In genomic region chr16:27967169-27967568, GRCh38 we compare ENCODE assay signal across 32 cellular contexts.
"Had no signal": no experiment of that assay in that cellular context is flagged by ENCODE, and none has a peak within 500 bp of the region (broad histone marks: within the 10 kb centered on the region; RNA-seq: fewer than 3 reads in every experiment).

No MANE protein-coding gene starts in this region.

- H3K9me3 ChIP-seq: ascending aorta, SJSA1 had no signal

- ATAC-seq: activated CD8-positive, alpha-beta T cell treated with anti-CD3 and anti-CD28 coated beads, Interleukin-2, amount 10 ng/mL, durations not matched to agents 7 days and 5 days; PC-3 had no signal

- H3K27ac Mint-ChIP-seq: activated CD4-positive, alpha-beta T cell treated with anti-CD3 and anti-CD28 coated beads, Interleukin-2, amount 10 ng/mL, durations not matched to agents 24 days and 14 days; activated CD8-positive, alpha-beta T cell treated with anti-CD3 and anti-CD28 coated beads, Interleukin-2, amount 10 ng/mL, durations not matched to agents 7 days and 5 days; activated naive CD4-positive, alpha-beta T cell treated with anti-CD3 and anti-CD28 coated beads, Interleukin-2, amount 50 U/mL, for 24 hours; activated naive CD8-positive, alpha-beta T cell treated with anti-CD3 and anti-CD28 coated beads, Interleukin-2, amount 10 ng/mL, durations not matched to agents 7 days and 5 days; activated T-cell treated with anti-CD3 and anti-CD28 coated beads, Interleukin-2, amount 50 U/mL, for 24 hours; activated T-helper 2 cell treated with anti-CD3 and anti-CD28 coated beads, Interferon-gamma antibody, Interleukin-2, Interleukin-4, amounts not matched to agents 10 μg/mL and 5 μg/mL and 100 μg/mL, durations not matched to agents 14 hours and 24 hours and 36 hours had no signal

- H3K9me3 Mint-ChIP-seq: activated CD4-positive, alpha-beta T cell treated with anti-CD3 and anti-CD28 coated beads, Interleukin-2, amount 10 ng/mL, durations not matched to agents 24 days and 14 days; activated naive CD4-positive, alpha-beta T cell treated with anti-CD3 and anti-CD28 coated beads, Interleukin-2, amount 50 U/mL, for 24 hours; activated naive CD8-positive, alpha-beta T cell treated with anti-CD3 and anti-CD28 coated beads, Interleukin-2, amount 10 ng/mL, durations not matched to agents 7 days and 5 days; activated T-cell treated with anti-CD3 and anti-CD28 coated beads, Interleukin-2, amount 50 U/mL, for 24 hours; activated T-helper 2 cell treated with anti-CD3 and anti-CD28 coated beads, Interferon-gamma antibody, Interleukin-2, Interleukin-4, amounts not matched to agents 10 μg/mL and 5 μg/mL and 100 μg/mL, durations not matched to agents 14 hours and 24 hours and 36 hours had no signal

- H3K36me3 ChIP-seq: ascending aorta, breast epithelium, Peyer's patch, SJSA1 had no signal

- H3K27ac ChIP-seq: ascending aorta, breast epithelium, Peyer's patch, SJSA1 had no signal

- H3K36me3 Mint-ChIP-seq: activated naive CD4-positive, alpha-beta T cell treated with anti-CD3 and anti-CD28 coated beads, Interleukin-2, amount 50 U/mL, for 24 hours; activated naive CD8-positive, alpha-beta T cell treated with anti-CD3 and anti-CD28 coated beads, Interleukin-2, amount 10 ng/mL, durations not matched to agents 7 days and 5 days had no signal

- H3K4me1 Mint-ChIP-seq: activated CD4-positive, alpha-beta T cell treated with anti-CD3 and anti-CD28 coated beads, Interleukin-2, amount 10 ng/mL, durations not matched to agents 24 days and 14 days; activated naive CD4-positive, alpha-beta T cell treated with anti-CD3 and anti-CD28 coated beads, Interleukin-2, amount 50 U/mL, for 24 hours; activated naive CD8-positive, alpha-beta T cell treated with anti-CD3 and anti-CD28 coated beads, Interleukin-2, amount 10 ng/mL, durations not matched to agents 7 days and 5 days had no signal

- H3K27me3 ChIP-seq: ascending aorta, Peyer's patch had no signal

- H3K4me3 Mint-ChIP-seq: activated CD4-positive, alpha-beta T cell treated with anti-CD3 and anti-CD28 coated beads, Interleukin-2, amount 10 ng/mL, durations not matched to agents 24 days and 14 days; activated CD8-positive, alpha-beta T cell treated with anti-CD3 and anti-CD28 coated beads, Interleukin-2, amount 10 ng/mL, durations not matched to agents 7 days and 5 days; activated naive CD4-positive, alpha-beta T cell treated with anti-CD3 and anti-CD28 coated beads, Interleukin-2, amount 50 U/mL, for 24 hours; activated naive CD8-positive, alpha-beta T cell treated with anti-CD3 and anti-CD28 coated beads, Interleukin-2, amount 10 ng/mL, durations not matched to agents 7 days and 5 days; activated T-cell treated with anti-CD3 and anti-CD28 coated beads, Interleukin-2, amount 50 U/mL, for 24 hours had no signal

- H3K4me1 ChIP-seq: ascending aorta, breast epithelium, Peyer's patch, SJSA1 had no signal

- H3K4me3 ChIP-seq: ascending aorta, breast epithelium, Peyer's patch, SJSA1 had no signal

- DNase-seq: activated CD4-positive, alpha-beta T cell treated with anti-CD3 and anti-CD28 coated beads, Interleukin-2, amount 10 ng/mL, durations not matched to agents 24 days and 14 days; activated CD4-positive, alpha-beta T cell treated with anti-CD3 and anti-CD28 coated beads, Interleukin-2, amount 50 U/mL, for 48 hours; activated CD8-positive, alpha-beta T cell treated with anti-CD3 and anti-CD28 coated beads, Interleukin-2, amount 10 ng/mL, durations not matched to agents 7 days and 5 days; activated gamma-delta T cell; activated naive CD4-positive, alpha-beta T cell treated with Interleukin-2 at 50 U/mL for 16 hours; activated naive CD8-positive, alpha-beta T cell treated with anti-CD3 and anti-CD28 coated beads, Interleukin-2, amount 10 ng/mL, durations not matched to agents 7 days and 5 days; activated T-cell treated with anti-CD3 and anti-CD28 coated beads, Interleukin-2, amount 50 U/mL, for 24 hours; amygdala; caudate nucleus; cerebellar nuclear complex; NCI-H1105; NCI-H1417 treated with DMSO at 0.1 percent for 48 hours; NCI-H1694; NCI-H1930; NCI-H2081 treated with DMSO at 0.1 percent for 48 hours; NCI-H510A; NCI-H526; NCI-H748 treated with DMSO at 0.1 percent for 48 hours; NK-92 treated with Interleukin-12 subunit alpha and Interleukin-12 subunit beta, amount 100 ng/mL, for 24 hours; PC-3; RPMI8226; SHP77 treated with DMSO at 0.1 percent for 48 hours; SW 1271; T-helper 1 cell; T-helper 2 cell; T-helper 9 cell had no signal
